In the genomic region with DNA sequence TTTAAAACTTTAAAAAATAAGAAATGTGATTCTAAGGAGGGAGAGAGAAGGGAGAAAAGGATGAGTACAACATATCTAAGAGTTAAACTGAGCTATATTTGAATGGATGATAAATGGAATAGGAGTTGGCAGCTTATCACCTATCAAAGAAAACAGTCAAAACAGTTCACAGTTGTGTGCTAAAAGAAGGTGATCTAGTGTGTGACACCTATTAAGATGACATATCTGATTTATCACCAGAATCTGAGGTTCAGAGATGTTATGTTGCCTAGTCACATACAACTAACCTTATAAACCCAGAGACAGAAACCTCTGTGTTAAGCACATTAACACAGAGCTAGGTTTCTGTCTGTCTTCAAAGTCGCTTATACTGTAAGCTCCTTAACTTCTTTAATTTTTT, we compare ENCODE assay signal across 1 cellular context.
TF ChIP-seq lines count a peak whose summit lies in the region.

No MANE protein-coding gene starts in this region.

TF ChIP-seq in SK-N-SH, 30 proteins besides CTCF, POLR2A, EP300 and RAD21 (continued from another document):
- TF ChIP-seq, protein P1, sequence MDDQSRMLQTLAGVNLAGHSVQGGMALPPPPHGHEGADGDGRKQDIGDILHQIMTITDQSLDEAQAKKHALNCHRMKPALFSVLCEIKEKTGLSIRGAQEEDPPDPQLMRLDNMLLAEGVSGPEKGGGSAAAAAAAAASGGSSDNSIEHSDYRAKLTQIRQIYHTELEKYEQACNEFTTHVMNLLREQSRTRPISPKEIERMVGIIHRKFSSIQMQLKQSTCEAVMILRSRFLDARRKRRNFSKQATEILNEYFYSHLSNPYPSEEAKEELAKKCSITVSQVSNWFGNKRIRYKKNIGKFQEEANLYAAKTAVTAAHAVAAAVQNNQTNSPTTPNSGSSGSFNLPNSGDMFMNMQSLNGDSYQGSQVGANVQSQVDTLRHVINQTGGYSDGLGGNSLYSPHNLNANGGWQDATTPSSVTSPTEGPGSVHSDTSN (IDR thresholded peaks at IDR 0.05): no peak; the same call in 1 of the 2 replicates
- TF ChIP-seq GABPA (IDR thresholded peaks at IDR 0.05; ENCODE audit: low read depth): no peak
- TF ChIP-seq, protein P2, sequence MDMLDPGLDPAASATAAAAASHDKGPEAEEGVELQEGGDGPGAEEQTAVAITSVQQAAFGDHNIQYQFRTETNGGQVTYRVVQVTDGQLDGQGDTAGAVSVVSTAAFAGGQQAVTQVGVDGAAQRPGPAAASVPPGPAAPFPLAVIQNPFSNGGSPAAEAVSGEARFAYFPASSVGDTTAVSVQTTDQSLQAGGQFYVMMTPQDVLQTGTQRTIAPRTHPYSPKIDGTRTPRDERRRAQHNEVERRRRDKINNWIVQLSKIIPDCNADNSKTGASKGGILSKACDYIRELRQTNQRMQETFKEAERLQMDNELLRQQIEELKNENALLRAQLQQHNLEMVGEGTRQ (IDR thresholded peaks at IDR 0.05; ENCODE audit: borderline replicate concordance, low read depth, low read length): no peak
- TF ChIP-seq, protein P3, sequence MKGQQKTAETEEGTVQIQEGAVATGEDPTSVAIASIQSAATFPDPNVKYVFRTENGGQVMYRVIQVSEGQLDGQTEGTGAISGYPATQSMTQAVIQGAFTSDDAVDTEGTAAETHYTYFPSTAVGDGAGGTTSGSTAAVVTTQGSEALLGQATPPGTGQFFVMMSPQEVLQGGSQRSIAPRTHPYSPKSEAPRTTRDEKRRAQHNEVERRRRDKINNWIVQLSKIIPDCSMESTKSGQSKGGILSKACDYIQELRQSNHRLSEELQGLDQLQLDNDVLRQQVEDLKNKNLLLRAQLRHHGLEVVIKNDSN (IDR thresholded peaks at IDR 0.05; ENCODE audit: borderline replicate concordance, low read depth): no peak
- TF ChIP-seq EZH2phosphoT487 (IDR thresholded peaks at IDR 0.05; ENCODE audit: borderline replicate concordance, low read depth): no peak
